23 cellular contexts compared by ENCODE assay signal in genomic region chr11:77129841-77130756, GRCh38. TPM values are rescaled to one million over a fixed set of nuclear protein-coding genes. Genes with fewer than 3 reads are reported as not detected.
"Had no signal": no experiment of that assay in that cellular context is flagged by ENCODE, and none has a peak within 500 bp of the region (broad histone marks: within the 10 kb centered on the region; RNA-seq: fewer than 3 reads in every experiment).

No MANE protein-coding gene starts in this region.

- H3K27me3 ChIP-seq: brain microvascular endothelial cell, uterus had no signal

- H3K4me2 ChIP-seq: smooth muscle cell had no signal

- H3K4me3 ChIP-seq: psoas muscle, smooth muscle cell, stomach, uterus had no signal

- H3K36me3 ChIP-seq: brain microvascular endothelial cell, uterus had no signal

- FAIRE-seq: endometrium had no signal

- H3K9me3 ChIP-seq: psoas muscle, stomach, uterus had no signal

- H3K27ac ChIP-seq: brain microvascular endothelial cell, psoas muscle had no signal

- ATAC-seq: activated T-helper 17 cell treated with anti-CD3 and anti-CD28 coated beads, Interleukin-2, amount 50 U/mL, for 72 hours; stimulated activated effector memory CD8-positive, alpha-beta T cell treated with anti-CD3 and anti-CD28 coated beads, Interleukin-12 subunit alpha, Interleukin-12 subunit beta, amount 100 ng/mL, for 72 hours had no signal

- DNase-seq: activated CD4-positive, alpha-beta T cell treated with anti-CD3 and anti-CD28 coated beads, Interleukin-2, amount 50 U/mL, for 48 hours; activated naive CD4-positive, alpha-beta T cell; activated naive CD8-positive, alpha-beta T cell treated with anti-CD3 and anti-CD28 coated beads for 36 hours; brain microvascular endothelial cell; cerebellar nuclear complex; cortex of kidney; erythroblast; foreskin melanocyte; naive B cell; stimulated activated CD4-positive, alpha-beta T cell treated with anti-CD3 and anti-CD28 coated beads, Interleukin-4, amount 100 ng/mL, for 24 hours had no signal

RNA-seq across cellular contexts. Expression of gene MYO7A, which starts 2.1 kb away (rescaled TPM):
- total RNA-seq: osteocyte had no signal

RNA-seq across cellular contexts. Expression of gene OMP, which starts 27.5 kb away (rescaled TPM):
- total RNA-seq: activated naive CD8-positive, alpha-beta T cell treated with anti-CD3 and anti-CD28 coated beads for 36 hours; activated T-helper 17 cell treated with anti-CD3 and anti-CD28 coated beads, Interleukin-2, amount 50 U/mL, for 72 hours; lung microvascular endothelial cell; mononuclear cell; neural crest cell; osteocyte; psoas muscle; smooth muscle cell; T-helper 2 cell treated with Interferon-gamma antibody and Interleukin-4, amounts not matched to agents 100 ng/mL and 5 ng/mL, for 36 hours had no signal
- polyA plus RNA-seq: smooth muscle cell, thymus had no signal
